ENCODE assay signal across 8 cellular contexts in genomic region chr4:76199664-76200211, GRCh38. TPM values are rescaled to one million over a fixed set of nuclear protein-coding genes. Genes with fewer than 3 reads are reported as not detected.
A peak's percentile ranks its signal among the peaks of the same experiment; 100 is the strongest.
DNase-seq lines count a peak whose midpoint lies in the region; ATAC-seq and TF ChIP-seq lines count a peak whose summit lies in the region.

No MANE protein-coding gene starts in this region.

- peak; percentile 64 for TF ChIP-seq CTCF in GM06990 (IDR thresholded peaks at IDR 0.05; ENCODE audit: insufficient read depth, low read length, poor library complexity, severe bottlenecking)

- H3K27ac Mint-ChIP-seq in activated naive CD4-positive, alpha-beta T cell treated with anti-CD3 and anti-CD28 coated beads, Interleukin-2, amount 50 U/mL, for 72 hours = no peak overlapping the region
- peak overlapping the region; percentile 46 to 80 (median 60) for H3K27ac Mint-ChIP-seq in immature natural killer cell
- H3K27ac Mint-ChIP-seq in stimulated activated naive CD8-positive, alpha-beta T cell treated with anti-CD3 and anti-CD28 coated beads, Interleukin-15, amount 100 ng/mL, for 72 hours = peak overlapping the region; percentile 59 to 88

- ATAC-seq in GM19463 (IDR thresholded peaks at IDR 0.05; ENCODE audit: unreplicated experiment) = peak; percentile 82
- peak; percentile 86 for ATAC-seq in HG03469 (IDR thresholded peaks at IDR 0.05; ENCODE audit: unreplicated experiment)
- ATAC-seq in activated naive CD4-positive, alpha-beta T cell treated with anti-CD3 and anti-CD28 coated beads, Interleukin-2, amount 50 U/mL, for 72 hours = peak; percentile 49 to 52
- peak; percentile 54 for ATAC-seq in stimulated activated naive CD8-positive, alpha-beta T cell treated with anti-CD3 and anti-CD28 coated beads, Interleukin-15, amount 100 ng/mL, for 72 hours

- H3K4me3 ChIP-seq in GM06990 (replicated peaks; ENCODE audit: low read depth, low read length) = peak overlapping the region; percentile 44

- H3K27me3 ChIP-seq in GM06990 (replicated peaks; ENCODE audit: control insufficient read depth, insufficient read depth, low read length) = no peaks in the 10 kb centered on the region

- peaks cover 32 to 34% of the 10 kb centered on the region in 2 donors for H3K4me1 Mint-ChIP-seq in immature natural killer cell
- peaks cover 60% of the 10 kb centered on the region for H3K4me1 Mint-ChIP-seq in stimulated activated naive CD8-positive, alpha-beta T cell treated with anti-CD3 and anti-CD28 coated beads, Interleukin-15, amount 100 ng/mL, for 72 hours

- H3K36me3 ChIP-seq in GM06990 (ENCODE audit: control insufficient read depth, insufficient read depth, low read length) = no peaks in the 10 kb centered on the region

- H3K9me3 Mint-ChIP-seq in activated naive CD4-positive, alpha-beta T cell treated with anti-CD3 and anti-CD28 coated beads, Interleukin-2, amount 50 U/mL, for 72 hours = no peaks in the 10 kb centered on the region
- no peaks in the 10 kb centered on the region for H3K9me3 Mint-ChIP-seq in immature natural killer cell
- no peaks in the 10 kb centered on the region for H3K9me3 Mint-ChIP-seq in stimulated activated naive CD8-positive, alpha-beta T cell treated with anti-CD3 and anti-CD28 coated beads, Interleukin-15, amount 100 ng/mL, for 72 hours

- DNase-seq in GM06990 (ENCODE audit: extremely low read depth, insufficient read length) (peak; percentile 65), immature natural killer cell (peak; percentile 34 to 57 (median 50)), SIG-M5 (lab: John Stamatoyannopoulos, UW) (no peak)
- peak in 1 of 2 donors; percentile 21 for DNase-seq in activated naive CD4-positive, alpha-beta T cell treated with anti-CD3 and anti-CD28 coated beads, Interleukin-2, amount 50 U/mL, for 72 hours (ENCODE audit: low spot score in 2 of 2)
- DNase-seq in stimulated activated naive CD8-positive, alpha-beta T cell treated with anti-CD3 and anti-CD28 coated beads, Interleukin-15, amount 100 ng/mL, for 72 hours = peak in 1 of 2 donors; percentile 25
- DNase-seq in effector CD8-positive, alpha-beta T cell (lab: John Stamatoyannopoulos, UW) = no peak

- H3K27me3 Mint-ChIP-seq in immature natural killer cell (ENCODE audit: low read depth in 3 of 3) = peaks cover 0 to 7% (median 3%) of the 10 kb centered on the region in 3 donors
- no peaks in the 10 kb centered on the region for H3K27me3 Mint-ChIP-seq in stimulated activated naive CD8-positive, alpha-beta T cell treated with anti-CD3 and anti-CD28 coated beads, Interleukin-15, amount 100 ng/mL, for 72 hours

- H3K4me3 Mint-ChIP-seq in immature natural killer cell = peak overlapping the region; percentile 15 to 55 (median 44)
- peak overlapping the region; percentile 56 to 59 for H3K4me3 Mint-ChIP-seq in stimulated activated naive CD8-positive, alpha-beta T cell treated with anti-CD3 and anti-CD28 coated beads, Interleukin-15, amount 100 ng/mL, for 72 hours

- H3K36me3 Mint-ChIP-seq in activated naive CD4-positive, alpha-beta T cell treated with anti-CD3 and anti-CD28 coated beads, Interleukin-2, amount 50 U/mL, for 72 hours = peaks cover 0 to 2% of the 10 kb centered on the region in 2 donors
- peaks cover 2 to 7% (median 2%) of the 10 kb centered on the region in 3 donors for H3K36me3 Mint-ChIP-seq in immature natural killer cell

RNA-seq across cellular contexts. Expression of gene SCARB2, which starts 13.9 kb away (rescaled TPM):
- 1 to 10 TPM; 2.3 to 6.5 TPM for total RNA-seq in activated naive CD4-positive, alpha-beta T cell treated with anti-CD3 and anti-CD28 coated beads, Interleukin-2, amount 50 U/mL, for 72 hours
- 10 to 100 TPM in 2 of 3 donors, 1 to 10 TPM in 1; 8.8 to 17.1 (median 16.4) TPM for polyA plus RNA-seq in immature natural killer cell

RNA-seq across cellular contexts. Expression of gene NUP54, which starts 51.5 kb away (rescaled TPM):
- 10 to 100 TPM; 63.6 to 72.8 TPM for total RNA-seq in activated naive CD4-positive, alpha-beta T cell treated with anti-CD3 and anti-CD28 coated beads, Interleukin-2, amount 50 U/mL, for 72 hours
- 10 to 100 TPM; 33.0 to 39.2 (median 33.8) TPM for polyA plus RNA-seq in immature natural killer cell

RNA-seq across cellular contexts. Expression of gene FAM47E, which starts 51.8 kb away (rescaled TPM):
- not detected for total RNA-seq in activated naive CD4-positive, alpha-beta T cell treated with anti-CD3 and anti-CD28 coated beads, Interleukin-2, amount 50 U/mL, for 72 hours
- polyA plus RNA-seq in immature natural killer cell = not detected

Comparison
In these comparisons a context has a peak if more than half of its experiments do, and no peak if none do; other contexts are left out.
1. DNase-seq: peak in GM06990 (single experiment) and immature natural killer cell (3 of 3); none in effector CD8-positive, alpha-beta T cell (single experiment) and SIG-M5 (single experiment).
2. H3K27ac Mint-ChIP-seq: peak in immature natural killer cell (6 of 6) and stimulated activated naive CD8-positive, alpha-beta T cell treated with anti-CD3 and anti-CD28 coated beads, Interleukin-15, amount 100 ng/mL, for 72 hours (2 of 2); none in activated naive CD4-positive, alpha-beta T cell treated with anti-CD3 and anti-CD28 coated beads, Interleukin-2, amount 50 U/mL, for 72 hours (0 of 2).
3. Peak in every context shown above with its lines, with median percentiles within 50 percentile points of each other: ATAC-seq.